21 cellular contexts compared by ENCODE assay signal in genomic region chr6:62999796-63000195, GRCh38.
DNase-seq lines count a peak whose midpoint lies in the region; ATAC-seq and TF ChIP-seq lines count a peak whose summit lies in the region.
"Had no signal": no experiment of that assay in that cellular context is flagged by ENCODE, and none has a peak within 500 bp of the region (broad histone marks: within the 10 kb centered on the region; RNA-seq: fewer than 3 reads in every experiment).

No MANE protein-coding gene starts in this region.

- H3K4me3 Mint-ChIP-seq in effector memory CD8-positive, alpha-beta T cell = no peak overlapping the region
- H3K4me3 Mint-ChIP-seq in activated CD8-positive, alpha-beta T cell treated with anti-CD3 and anti-CD28 coated beads, Interleukin-2, amount 10 ng/mL, durations not matched to agents 7 days and 5 days = no peak overlapping the region
- H3K4me3 Mint-ChIP-seq: activated T-cell treated with anti-CD3 and anti-CD28 coated beads, Interleukin-2, amount 50 U/mL, for 72 hours; CD4-positive, CD25-positive, alpha-beta regulatory T cell had no signal

- H3K36me3 ChIP-seq in mesodermal cell (ENCODE audit: control insufficient read depth, insufficient read depth, low read length) = no peaks in the 10 kb centered on the region
- H3K36me3 ChIP-seq: brain microvascular endothelial cell, neutrophil, SJSA1, transverse colon had no signal

- no peak for TF ChIP-seq CTCF in epithelial cell of esophagus (IDR thresholded peaks at IDR 0.05; ENCODE audit: insufficient read depth, low read depth, low read length, missing control alignments)

- ATAC-seq in GM18907 (IDR thresholded peaks at IDR 0.05; ENCODE audit: unreplicated experiment) = peak; percentile 75
- no peak for ATAC-seq in effector memory CD8-positive, alpha-beta T cell (replicated peaks)
- no peak for ATAC-seq in activated CD8-positive, alpha-beta T cell treated with anti-CD3 and anti-CD28 coated beads, Interleukin-2, amount 10 ng/mL, durations not matched to agents 7 days and 5 days
- ATAC-seq: activated naive CD4-positive, alpha-beta T cell treated with anti-CD3 and anti-CD28 coated beads, Interleukin-2, amount 50 U/mL, for 72 hours; activated T-cell treated with anti-CD3 and anti-CD28 coated beads, Interleukin-2, amount 50 U/mL, for 72 hours; left cardiac atrium had no signal

- no peaks in the 10 kb centered on the region for H3K27me3 Mint-ChIP-seq in effector memory CD8-positive, alpha-beta T cell
- no peaks in the 10 kb centered on the region for H3K27me3 Mint-ChIP-seq in activated CD8-positive, alpha-beta T cell treated with anti-CD3 and anti-CD28 coated beads, Interleukin-2, amount 10 ng/mL, durations not matched to agents 7 days and 5 days (ENCODE audit: low read depth)
- H3K27me3 Mint-ChIP-seq: CD4-positive, CD25-positive, alpha-beta regulatory T cell had no signal

- H3K4me3 ChIP-seq in epithelial cell of esophagus (ENCODE audit: low read length) = no peak overlapping the region
- no peak overlapping the region for H3K4me3 ChIP-seq in mesodermal cell (ENCODE audit: extremely low read depth, insufficient read depth, low read length, poor library complexity, severe bottlenecking)
- H3K4me3 ChIP-seq: SJSA1, transverse colon had no signal

- DNase-seq in LHCN-M2 (ENCODE audit: low read depth) = peak; percentile 1
- DNase-seq in epithelial cell of esophagus (ENCODE audit: low read depth) = peak; percentile 33
- DNase-seq in effector memory CD8-positive, alpha-beta T cell = no peak
- no peak for DNase-seq in stimulated activated CD4-positive, alpha-beta T cell treated with anti-CD3 and anti-CD28 coated beads, Interleukin-4, amount 100 ng/mL, for 4 hours
- DNase-seq in activated CD8-positive, alpha-beta T cell treated with anti-CD3 and anti-CD28 coated beads, Interleukin-2, amount 10 ng/mL, durations not matched to agents 7 days and 5 days = no peak
- DNase-seq in GOT3 (lab: John Stamatoyannopoulos, UW) = no peak
- DNase-seq: activated T-cell treated with anti-CD3 and anti-CD28 coated beads, Interleukin-2, amount 50 U/mL, for 72 hours; brain microvascular endothelial cell; CD4-positive, CD25-positive, alpha-beta regulatory T cell; left cardiac atrium; NCI-H1092; NCI-H774; stimulated activated naive CD4-positive, alpha-beta T cell; transverse colon had no signal

- H3K4me1 ChIP-seq in mesodermal cell (ENCODE audit: control insufficient read depth, insufficient read depth, low read length, poor library complexity, severe bottlenecking) = peaks cover 8% of the 10 kb centered on the region
- H3K4me1 ChIP-seq: SJSA1, transverse colon had no signal

- H3K27ac Mint-ChIP-seq in effector memory CD8-positive, alpha-beta T cell = no peak overlapping the region
- H3K27ac Mint-ChIP-seq in activated CD8-positive, alpha-beta T cell treated with anti-CD3 and anti-CD28 coated beads, Interleukin-2, amount 10 ng/mL, durations not matched to agents 7 days and 5 days = no peak overlapping the region
- H3K27ac Mint-ChIP-seq: activated naive CD4-positive, alpha-beta T cell treated with anti-CD3 and anti-CD28 coated beads, Interleukin-2, amount 50 U/mL, for 72 hours; activated T-cell treated with anti-CD3 and anti-CD28 coated beads, Interleukin-2, amount 50 U/mL, for 72 hours; CD4-positive, CD25-positive, alpha-beta regulatory T cell had no signal

- H3K27ac ChIP-seq in mesodermal cell (ENCODE audit: low read depth, low read length, severe bottlenecking) = peak overlapping the region; percentile 81
- H3K27ac ChIP-seq: brain microvascular endothelial cell, HL-60, KMS-11, neutrophil, SJSA1, transverse colon had no signal

- no peaks in the 10 kb centered on the region for H3K4me1 Mint-ChIP-seq in effector memory CD8-positive, alpha-beta T cell (ENCODE audit: low read depth in 2 of 2)
- H3K4me1 Mint-ChIP-seq in activated CD8-positive, alpha-beta T cell treated with anti-CD3 and anti-CD28 coated beads, Interleukin-2, amount 10 ng/mL, durations not matched to agents 7 days and 5 days (ENCODE audit: low read depth) = no peaks in the 10 kb centered on the region
- H3K4me1 Mint-ChIP-seq: CD4-positive, CD25-positive, alpha-beta regulatory T cell had no signal

- H3K9me3 Mint-ChIP-seq in effector memory CD8-positive, alpha-beta T cell = peaks cover 0 to 3% of the 10 kb centered on the region in 2 donors
- no peaks in the 10 kb centered on the region for H3K9me3 Mint-ChIP-seq in activated CD8-positive, alpha-beta T cell treated with anti-CD3 and anti-CD28 coated beads, Interleukin-2, amount 10 ng/mL, durations not matched to agents 7 days and 5 days (ENCODE audit: insufficient read depth)

- no peaks in the 10 kb centered on the region for H3K36me3 Mint-ChIP-seq in effector memory CD8-positive, alpha-beta T cell (ENCODE audit: insufficient read depth)
- no peaks in the 10 kb centered on the region for H3K36me3 Mint-ChIP-seq in activated CD8-positive, alpha-beta T cell treated with anti-CD3 and anti-CD28 coated beads, Interleukin-2, amount 10 ng/mL, durations not matched to agents 7 days and 5 days (ENCODE audit: low read depth)
- H3K36me3 Mint-ChIP-seq: activated naive CD4-positive, alpha-beta T cell treated with anti-CD3 and anti-CD28 coated beads, Interleukin-2, amount 50 U/mL, for 72 hours; CD4-positive, CD25-positive, alpha-beta regulatory T cell had no signal

- no CpG with 5 or more reads among the region's 1 CpG for WGBS in mesodermal cell (ENCODE audit: insufficient coverage in 2 of 2), 2 experiments

- H3K9me3 ChIP-seq in mesodermal cell (ENCODE audit: control insufficient read depth, low read length) = no peaks in the 10 kb centered on the region
- H3K9me3 ChIP-seq: neutrophil, SJSA1, transverse colon had no signal

- CTCF ChIA-PET in activated CD8-positive, alpha-beta T cell treated with anti-CD3 and anti-CD28 coated beads, Interleukin-2, amount 10 ng/mL, durations not matched to agents 7 days and 5 days (lab: Charles Lee) = no interaction called here

- POLR2A ChIA-PET in activated CD8-positive, alpha-beta T cell treated with anti-CD3 and anti-CD28 coated beads, Interleukin-2, amount 10 ng/mL, durations not matched to agents 7 days and 5 days (lab: Charles Lee) = no interaction called here

Comparison
In these comparisons a context has a peak if more than half of its experiments do, and no peak if none do; other contexts are left out.
1. DNase-seq: peak in LHCN-M2 (single experiment) and epithelial cell of esophagus (single experiment); none in effector memory CD8-positive, alpha-beta T cell (0 of 3), stimulated activated CD4-positive, alpha-beta T cell treated with anti-CD3 and anti-CD28 coated beads, Interleukin-4, amount 100 ng/mL, for 4 hours (0 of 2), activated CD8-positive, alpha-beta T cell treated with anti-CD3 and anti-CD28 coated beads, Interleukin-2, amount 10 ng/mL, durations not matched to agents 7 days and 5 days (single experiment) and GOT3 (single experiment).